ENCODE assay signal across 8 cellular contexts in the genomic region with DNA sequence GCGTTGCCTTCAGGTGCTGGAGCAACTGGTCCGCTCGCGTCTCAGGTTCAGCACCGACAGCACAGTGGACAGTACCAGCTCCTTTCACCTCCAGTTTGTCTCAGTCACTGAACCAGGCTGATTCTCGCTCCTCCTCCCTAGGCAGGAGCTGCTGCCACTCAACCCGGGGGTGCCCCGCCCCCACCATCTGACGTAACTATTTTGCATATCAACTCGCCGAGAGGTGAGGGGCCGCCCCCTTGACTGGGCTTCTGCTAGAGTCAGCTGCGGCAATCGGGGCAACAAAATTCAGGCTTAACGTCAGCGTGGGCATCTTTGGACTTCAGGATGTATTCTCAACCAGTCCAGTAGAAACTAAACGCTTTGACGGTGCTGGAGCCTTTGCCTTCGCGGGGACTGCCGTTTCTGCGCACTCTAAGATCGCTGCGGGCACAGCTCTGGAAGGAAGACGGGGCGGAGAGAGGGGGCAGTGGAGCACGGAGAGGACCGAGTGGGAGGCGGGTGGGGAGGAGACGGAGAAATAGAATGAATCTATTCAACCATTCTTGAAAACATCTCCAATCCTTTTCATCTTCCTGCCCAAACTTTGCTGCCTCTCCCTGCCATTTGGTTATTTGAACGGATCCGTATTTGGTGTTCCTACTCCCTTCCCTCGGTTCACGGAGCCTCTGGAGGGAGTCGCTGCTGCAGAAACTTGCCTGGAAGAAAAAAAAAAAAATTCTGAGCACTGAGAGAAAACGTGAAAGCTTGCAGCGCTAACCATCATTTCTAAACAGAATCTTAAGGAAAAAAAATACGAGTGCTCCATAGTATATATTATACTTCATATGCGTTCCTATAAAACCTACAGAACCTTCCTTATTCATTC. TPM values are rescaled to one million over a fixed set of nuclear protein-coding genes. Genes with fewer than 3 reads are reported as not detected.
A peak's percentile ranks its signal among the peaks of the same experiment; 100 is the strongest.
DNase-seq lines count a peak whose midpoint lies in the region; ATAC-seq, FAIRE-seq and TF ChIP-seq lines count a peak whose summit lies in the region.

A gene (minus strand): TSS at position 109 of the 868 bp plus-strand sequence. CDS start 52,604 bp downstream, outside the sequence.

- TF ChIP-seq POLR2A in H54 (IDR thresholded peaks at IDR 0.05; ENCODE audit: low read depth, low read length), result no peak

- H3K36me3 ChIP-seq in MM.1S (replicated peaks; ENCODE audit: insufficient read depth, low read length) (no peaks in the 10 kb centered on the region), mucosa of descending colon (ENCODE audit: low read depth) (no peaks in the 10 kb centered on the region)

- H3K9me3 Mint-ChIP-seq in activated CD4-positive, alpha-beta T cell treated with anti-CD3 and anti-CD28 coated beads, Interleukin-2, amount 10 ng/mL, durations not matched to agents 7 days and 5 days, result no peaks in the 10 kb centered on the region
- no peaks in the 10 kb centered on the region for H3K9me3 Mint-ChIP-seq in stimulated activated naive CD8-positive, alpha-beta T cell treated with anti-CD3 and anti-CD28 coated beads, Interleukin-15, amount 100 ng/mL, for 72 hours
- peaks cover 0 to 1% of the 10 kb centered on the region in 2 donors for H3K9me3 Mint-ChIP-seq in effector memory CD8-positive, alpha-beta T cell

- intact Hi-C loops in mucosa of descending colon (cut with DNase I, micrococcal nuclease), result no loop called here

- peak within 1 kb of the TSS; percentile 74 for H2AFZ ChIP-seq in MM.1S (ENCODE audit: low read length)

- H3K27ac ChIP-seq in MM.1S (ENCODE audit: low read length), result peak within 1 kb of the TSS; percentile 13; the same call in 1 of the 2 replicates

- CTCF ChIA-PET in activated CD4-positive, alpha-beta T cell treated with anti-CD3 and anti-CD28 coated beads, Interleukin-2, amount 10 ng/mL, durations not matched to agents 7 days and 5 days (lab: Charles Lee), result no interaction called here

- in situ Hi-C loops in GM13976 (cut with MboI; ENCODE audit: low sequenced_read_pairs, unreplicated experiment), result no loop called here

- H3K9ac ChIP-seq in MM.1S (ENCODE audit: low read length), result peak within 1 kb of the TSS; percentile 13; the same call in 1 of the 2 replicates

- no peaks in the 10 kb centered on the region for H3K9me2 ChIP-seq in MM.1S (replicated peaks; ENCODE audit: insufficient read depth, low read length)

- H3K27ac Mint-ChIP-seq in activated CD4-positive, alpha-beta T cell treated with anti-CD3 and anti-CD28 coated beads, Interleukin-2, amount 10 ng/mL, durations not matched to agents 7 days and 5 days, result no peak within 1 kb of the TSS
- H3K27ac Mint-ChIP-seq in stimulated activated naive CD8-positive, alpha-beta T cell treated with anti-CD3 and anti-CD28 coated beads, Interleukin-15, amount 100 ng/mL, for 72 hours, result no peak within 1 kb of the TSS
- no peak within 1 kb of the TSS for H3K27ac Mint-ChIP-seq in effector memory CD8-positive, alpha-beta T cell

- H3K36me3 Mint-ChIP-seq in activated CD4-positive, alpha-beta T cell treated with anti-CD3 and anti-CD28 coated beads, Interleukin-2, amount 10 ng/mL, durations not matched to agents 7 days and 5 days (ENCODE audit: low read depth), result no peaks in the 10 kb centered on the region
- no peaks in the 10 kb centered on the region for H3K36me3 Mint-ChIP-seq in effector memory CD8-positive, alpha-beta T cell (ENCODE audit: insufficient read depth)

- DNase-seq in GM13976 (ENCODE audit: low spot score) (peak; percentile 42), H54 (ENCODE audit: insufficient read length, low spot score) (peak; percentile 21), MM.1S (peak; percentile 86), epithelial cell of proximal tubule (ENCODE audit: low read depth) (peak; percentile 35), mucosa of descending colon (peak; percentile 63 to 84 (median 70))
- DNase-seq in activated CD4-positive, alpha-beta T cell treated with anti-CD3 and anti-CD28 coated beads, Interleukin-2, amount 10 ng/mL, durations not matched to agents 7 days and 5 days, result peak; percentile 39
- DNase-seq in stimulated activated naive CD8-positive, alpha-beta T cell treated with anti-CD3 and anti-CD28 coated beads, Interleukin-15, amount 100 ng/mL, for 72 hours, result peak; percentile 31 to 35
- DNase-seq in effector memory CD8-positive, alpha-beta T cell, result no peak

- no peaks in the 10 kb centered on the region for H3K79me2 ChIP-seq in MM.1S (ENCODE audit: low read length)

- H4K20me1 ChIP-seq in MM.1S (ENCODE audit: insufficient read depth, low read length), result no peaks in the 10 kb centered on the region

- no peak for TF ChIP-seq CTCF in GM13976 (IDR thresholded peaks at IDR 0.05; ENCODE audit: borderline replicate concordance, control extremely low read depth, extremely low read depth, insufficient read depth, missing control alignments)
- no peak for TF ChIP-seq CTCF in MM.1S (IDR thresholded peaks at IDR 0.05; ENCODE audit: low read length)
- TF ChIP-seq CTCF in epithelial cell of proximal tubule (conservative IDR thresholded peaks at IDR 0.05; ENCODE audit: low read depth, low read length), result no peak
- no peak for TF ChIP-seq CTCF in mucosa of descending colon (IDR thresholded peaks at IDR 0.05)

- H3K9me3 ChIP-seq in MM.1S (replicated peaks; ENCODE audit: insufficient read depth, low read length) (no peaks in the 10 kb centered on the region), mucosa of descending colon (no peaks in the 10 kb centered on the region)

- peak within 1 kb of the TSS; percentile 54 for H3K4me2 ChIP-seq in MM.1S (ENCODE audit: low read depth, low read length)

- ATAC-seq in mucosa of descending colon, result peak; percentile 92
- peak; percentile 82 for ATAC-seq in stimulated activated naive CD8-positive, alpha-beta T cell treated with anti-CD3 and anti-CD28 coated beads, Interleukin-15, amount 100 ng/mL, for 72 hours
- ATAC-seq in effector memory CD8-positive, alpha-beta T cell (replicated peaks), result no peak

- peaks cover 2% of the 10 kb centered on the region for H3K4me1 Mint-ChIP-seq in activated CD4-positive, alpha-beta T cell treated with anti-CD3 and anti-CD28 coated beads, Interleukin-2, amount 10 ng/mL, durations not matched to agents 7 days and 5 days
- peaks cover 5% of the 10 kb centered on the region for H3K4me1 Mint-ChIP-seq in stimulated activated naive CD8-positive, alpha-beta T cell treated with anti-CD3 and anti-CD28 coated beads, Interleukin-15, amount 100 ng/mL, for 72 hours
- no peaks in the 10 kb centered on the region for H3K4me1 Mint-ChIP-seq in effector memory CD8-positive, alpha-beta T cell (ENCODE audit: low read depth in 2 of 2)

- POLR2A ChIA-PET in activated CD4-positive, alpha-beta T cell treated with anti-CD3 and anti-CD28 coated beads, Interleukin-2, amount 10 ng/mL, durations not matched to agents 7 days and 5 days (lab: Charles Lee), result no interaction called here

- no peaks in the 10 kb centered on the region for H3K27me3 ChIP-seq in MM.1S (replicated peaks; ENCODE audit: insufficient read depth, low read length)

- no peaks in the 10 kb centered on the region for H3F3A ChIP-seq in MM.1S (ENCODE audit: insufficient read depth, low read length)

- H3K4me3 Mint-ChIP-seq in activated CD4-positive, alpha-beta T cell treated with anti-CD3 and anti-CD28 coated beads, Interleukin-2, amount 10 ng/mL, durations not matched to agents 7 days and 5 days, result peak within 1 kb of the TSS; percentile 56
- peak within 1 kb of the TSS; percentile 35 to 82 for H3K4me3 Mint-ChIP-seq in stimulated activated naive CD8-positive, alpha-beta T cell treated with anti-CD3 and anti-CD28 coated beads, Interleukin-15, amount 100 ng/mL, for 72 hours
- no peak within 1 kb of the TSS for H3K4me3 Mint-ChIP-seq in effector memory CD8-positive, alpha-beta T cell

- H3K4me1 ChIP-seq in MM.1S (ENCODE audit: low read length), result no peaks in the 10 kb centered on the region
- H3K4me1 ChIP-seq in mucosa of descending colon (ENCODE audit: low read depth), result no peaks in the 10 kb centered on the region

- FAIRE-seq in H54 (lab: Jason Lieb, UNC), result peak; percentile 91

- H3K4me3 ChIP-seq in MM.1S (ENCODE audit: low read length) (peak within 1 kb of the TSS; percentile 72), epithelial cell of proximal tubule (ENCODE audit: low read depth, low read length) (peak within 1 kb of the TSS; percentile 62), mucosa of descending colon (no peak within 1 kb of the TSS)

- peaks cover 2% of the 10 kb centered on the region for H3K27me3 Mint-ChIP-seq in activated CD4-positive, alpha-beta T cell treated with anti-CD3 and anti-CD28 coated beads, Interleukin-2, amount 10 ng/mL, durations not matched to agents 7 days and 5 days
- H3K27me3 Mint-ChIP-seq in stimulated activated naive CD8-positive, alpha-beta T cell treated with anti-CD3 and anti-CD28 coated beads, Interleukin-15, amount 100 ng/mL, for 72 hours, result peaks cover 8% of the 10 kb centered on the region
- no peaks in the 10 kb centered on the region for H3K27me3 Mint-ChIP-seq in effector memory CD8-positive, alpha-beta T cell

RNA-seq across cellular contexts. Expression of the gene that starts here (rescaled TPM):
- total RNA-seq in activated CD4-positive, alpha-beta T cell treated with anti-CD3 and anti-CD28 coated beads, Interleukin-2, amount 10 ng/mL, durations not matched to agents 7 days and 5 days, result not detected
- total RNA-seq in epithelial cell of proximal tubule, result not detected in 2 replicates
- 1 to 10 TPM in 1 of 3 donors, not detected in 2; 1.8 TPM for total RNA-seq in mucosa of descending colon

Comparison
In these comparisons a context has a peak if more than half of its experiments do, and no peak if none do; other contexts are left out.
1. Peak in DNase-seq in activated CD4-positive, alpha-beta T cell treated with anti-CD3 and anti-CD28 coated beads, Interleukin-2, amount 10 ng/mL, durations not matched to agents 7 days and 5 days; RNA of the gene not detected or under 1 TPM.
2. Peak in DNase-seq and H3K4me3 ChIP-seq in epithelial cell of proximal tubule; RNA of the gene not detected or under 1 TPM.
3. DNase-seq: peak in GM13976 (single experiment), H54 (single experiment), MM.1S (single experiment), mucosa of descending colon (3 of 3) and stimulated activated naive CD8-positive, alpha-beta T cell treated with anti-CD3 and anti-CD28 coated beads, Interleukin-15, amount 100 ng/mL, for 72 hours (2 of 2); none in effector memory CD8-positive, alpha-beta T cell (0 of 3).
4. H3K4me3 Mint-ChIP-seq: peak in activated CD4-positive, alpha-beta T cell treated with anti-CD3 and anti-CD28 coated beads, Interleukin-2, amount 10 ng/mL, durations not matched to agents 7 days and 5 days (single experiment) and stimulated activated naive CD8-positive, alpha-beta T cell treated with anti-CD3 and anti-CD28 coated beads, Interleukin-15, amount 100 ng/mL, for 72 hours (2 of 2); none in effector memory CD8-positive, alpha-beta T cell (0 of 2).